ENCODE assay signal across 7 cellular contexts in the genomic region with DNA sequence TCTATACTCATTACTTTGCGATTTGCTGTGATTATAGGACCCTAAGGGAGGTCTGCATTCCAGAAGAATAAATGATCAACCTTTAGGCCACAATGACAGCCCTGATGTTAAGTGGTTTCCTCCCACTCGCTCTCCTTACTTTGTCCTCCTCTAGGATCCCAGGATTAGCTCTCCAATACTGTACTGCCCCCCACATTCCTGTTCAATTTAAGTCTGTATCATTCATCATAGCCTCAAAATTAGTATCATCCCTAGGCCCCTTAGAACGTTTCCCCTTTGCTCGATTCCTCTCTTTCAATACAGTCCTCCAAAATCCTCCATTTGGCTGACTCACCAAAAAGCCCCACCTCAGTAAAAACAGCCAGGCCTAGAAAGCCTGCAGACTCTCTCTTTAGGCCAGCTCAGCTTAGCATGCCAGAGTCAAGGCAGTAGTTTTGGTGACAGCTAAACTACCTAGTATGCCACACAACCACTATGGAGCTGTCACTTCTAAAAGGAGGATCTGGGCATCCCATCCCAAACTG. TPM values are rescaled to one million over a fixed set of nuclear protein-coding genes. Genes with fewer than 3 reads are reported as not detected.
DNase-seq lines count a peak whose midpoint lies in the region; ATAC-seq and TF ChIP-seq lines count a peak whose summit lies in the region.

No MANE protein-coding gene starts in this region.

- H3K4me1 ChIP-seq in GM23248 (ENCODE audit: insufficient read depth) (peaks cover 69% of the 10 kb centered on the region), Panc1 (ENCODE audit: control insufficient read depth, insufficient read depth, low read length) (no peaks in the 10 kb centered on the region; the same call in none of the 2 replicates), ectodermal cell (ENCODE audit: control insufficient read depth, insufficient read depth, low read length) (no peaks in the 10 kb centered on the region), skeletal muscle satellite cell (ENCODE audit: control insufficient read depth, insufficient read depth, low read length) (peaks cover 62% of the 10 kb centered on the region), tibial artery (peaks cover 0 to 50% (median 5%) of the 10 kb centered on the region in 4 donors)

- peak; percentile 79 for ATAC-seq in Panc1

- no TSS peak for BruUV-seq in Panc1 (replicated peaks; lab: Mats Ljungman, UMichigan)

- peak; percentile 87 for DNase-seq in GM23248
- no peak for DNase-seq in Panc1 (ENCODE audit: low read depth, low spot score)
- no peak for DNase-seq in tibial artery
- DNase-seq in KBM-7: no peak
- DNase-seq in NCI-H2029 (lab: John Stamatoyannopoulos, UW): no peak

- POLR2A ChIA-PET in Panc1 (lab: Charles Lee): interaction anchor here (0.6 kb wide), 1 partner anchor 341 kb away, joined by 3 read pairs; no protein-coding TSS in a partner anchor

- H3K79me2 ChIP-seq in GM23248 (ENCODE audit: insufficient read depth): peaks cover 85% of the 10 kb centered on the region

- H3K36me3 ChIP-seq in GM23248 (ENCODE audit: low read depth): peaks cover 23% of the 10 kb centered on the region
- H3K36me3 ChIP-seq in Panc1 (ENCODE audit: control insufficient read depth, insufficient read depth, low read length): peaks cover 18% of the 10 kb centered on the region
- H3K36me3 ChIP-seq in ectodermal cell (ENCODE audit: control insufficient read depth, insufficient read depth, low read length): peaks cover 7% of the 10 kb centered on the region
- peaks cover 12% of the 10 kb centered on the region for H3K36me3 ChIP-seq in skeletal muscle satellite cell (ENCODE audit: insufficient read depth, low read length)
- H3K36me3 ChIP-seq in tibial artery: peaks cover 0 to 8% (median 4%) of the 10 kb centered on the region in 3 donors

- in situ Hi-C loops in GM23248 (cut with MboI) (no loop called here), Panc1 (cut with HindIII; ENCODE audit: low pct_unique_long_range_greater_than_20kb, low sequenced_read_pairs) (no loop called here), KBM-7 (cut with MboI; ENCODE audit: low pct_unique_long_range_greater_than_20kb, low sequenced_read_pairs) (no loop called here)

- H3K9me3 ChIP-seq in GM23248 (ENCODE audit: low read depth) (no peaks in the 10 kb centered on the region), Panc1 (ENCODE audit: control insufficient read depth, insufficient read depth, low read depth, low read length) (no peaks in the 10 kb centered on the region), ectodermal cell (ENCODE audit: control insufficient read depth, low read length) (no peaks in the 10 kb centered on the region), skeletal muscle satellite cell (replicated peaks; ENCODE audit: low read length) (no peaks in the 10 kb centered on the region), tibial artery (no peaks in the 10 kb centered on the region)

- WGBS in GM23248 (ENCODE audit: low coverage in 1 of 2, low lambda C conversion rate in 2 of 2, missing lambda C conversion rate in 2 of 2), 2 experiments: 0 to 3% methylated on average over 4 of the region's 4 CpGs
- 79% methylated on average over 4 of the region's 4 CpGs for WGBS in ectodermal cell, 2 experiments

- H3F3A ChIP-seq in GM23248 (ENCODE audit: insufficient read depth): peaks cover 73% of the 10 kb centered on the region

- H3K4me3 ChIP-seq in GM23248 (peak overlapping the region; percentile 38), Panc1 (ENCODE audit: low read depth in 2 of 2, low read length in 2 of 2) (no peak overlapping the region), ectodermal cell (ENCODE audit: insufficient read depth, low read depth, low read length) (no peak overlapping the region), skeletal muscle satellite cell (ENCODE audit: low read length) (peak overlapping the region; percentile 9), tibial artery (no peak overlapping the region)

- H2AFZ ChIP-seq in GM23248: no peak overlapping the region

- peak overlapping the region; percentile 96 for H3K27ac ChIP-seq in GM23248
- peak overlapping the region; percentile 35; the same call in 1 of the 2 replicates for H3K27ac ChIP-seq in Panc1 (ENCODE audit: low read length)
- H3K27ac ChIP-seq in ectodermal cell (ENCODE audit: insufficient read depth, low read depth, low read length, poor library complexity, severe bottlenecking): peak overlapping the region; percentile 26
- H3K27ac ChIP-seq in tibial artery: peak overlapping the region in 1 of 2 donors; percentile 28

- no peaks in the 10 kb centered on the region for H4K20me1 ChIP-seq in GM23248 (ENCODE audit: insufficient read depth)

- H3K27me3 ChIP-seq in GM23248 (replicated peaks; ENCODE audit: insufficient read depth): no peaks in the 10 kb centered on the region
- no peaks in the 10 kb centered on the region for H3K27me3 ChIP-seq in Panc1 (ENCODE audit: control insufficient read depth, insufficient read depth, low read length)
- no peaks in the 10 kb centered on the region for H3K27me3 ChIP-seq in ectodermal cell (ENCODE audit: control insufficient read depth, insufficient read depth, low read length, poor library complexity, severe bottlenecking)
- H3K27me3 ChIP-seq in skeletal muscle satellite cell (ENCODE audit: control insufficient read depth, insufficient read depth, low read length): no peaks in the 10 kb centered on the region
- no peaks in the 10 kb centered on the region for H3K27me3 ChIP-seq in tibial artery

- H3K9me2 ChIP-seq in GM23248 (ENCODE audit: insufficient read depth): no peaks in the 10 kb centered on the region

- TF ChIP-seq CTCF in Panc1 (IDR thresholded peaks at IDR 0.05) (no peak), tibial artery (IDR thresholded peaks at IDR 0.05) (no peak)

- peak overlapping the region; percentile 65 for H3K9ac ChIP-seq in GM23248
- peak overlapping the region; percentile 68 for H3K9ac ChIP-seq in skeletal muscle satellite cell (ENCODE audit: low read depth, low read length)

- intact Hi-C loops in Panc1 (cut with micrococcal nuclease; ENCODE audit: unreplicated experiment) (no loop called here), tibial artery (cut with DNase I; ENCODE audit: low total_unique reads) (no loop called here)

- CTCF ChIA-PET in Panc1 (lab: Charles Lee): no interaction called here

- H3K4me2 ChIP-seq in GM23248 (ENCODE audit: unreplicated experiment) (peak overlapping the region; percentile 67), skeletal muscle satellite cell (ENCODE audit: low read length) (peak overlapping the region; percentile 76)

RNA-seq across cellular contexts. Expression of gene RNF145, which starts 24.4 kb away (rescaled TPM):
- total RNA-seq in GM23248 (2014; rRNA removed; shearing (Covaris generic)): 31.5 and 38.7 TPM in 2 replicates
- 9.2 and 10.6 TPM in 2 replicates for polyA plus RNA-seq in GM23248 (2016; fragmentation: Nextera tagmentation; extraction: Ambion mirVana)
- total RNA-seq in Panc1 (2021; ENCODE audit: unreplicated experiment): 81.8 TPM
- 60.7 TPM for polyA plus RNA-seq in Panc1 (2012; ENCODE audit: insufficient read length)
- 83.3 TPM for polyA plus RNA-seq in ectodermal cell (2013, experiment 1 of 4)
- polyA plus RNA-seq in ectodermal cell (2013, experiment 2 of 4): 87.8 TPM
- 69.3 TPM for polyA plus RNA-seq in ectodermal cell (2013, experiment 3 of 4)
- polyA plus RNA-seq in ectodermal cell (2013, experiment 4 of 4): 81.3 TPM
- total RNA-seq in skeletal muscle satellite cell (2012; rRNA removed): 26.4 and 27.3 TPM in 2 replicates

Comparison
In these comparisons a context has a peak if more than half of its experiments do, and no peak if none do; other contexts are left out.
1. H3K4me3 ChIP-seq: peak in GM23248 (single experiment) and skeletal muscle satellite cell (single experiment); none in Panc1 (0 of 2), ectodermal cell (single experiment) and tibial artery (0 of 2).